17 cellular contexts compared by ENCODE assay signal in genomic region chr2:138455275-138455674, GRCh38.
"Had no signal": no experiment of that assay in that cellular context is flagged by ENCODE, and none has a peak within 500 bp of the region (broad histone marks: within the 10 kb centered on the region; RNA-seq: fewer than 3 reads in every experiment).

No MANE protein-coding gene starts in this region.

- H3K27ac ChIP-seq: colonic mucosa, sigmoid colon, testis, tibial nerve had no signal

- H3K4me1 ChIP-seq: colonic mucosa, sigmoid colon, testis, tibial nerve had no signal

- H3K27me3 ChIP-seq: colonic mucosa, foreskin keratinocyte, sigmoid colon, testis, tibial nerve had no signal

- H3K9me3 ChIP-seq: colonic mucosa, sigmoid colon, testis had no signal

- ATAC-seq: left colon; natural killer cell; stimulated activated naive B cell treated with anti-CD40 and anti-IgM and Interleukin-4, amounts not matched to agents 10 μg/mL and 1 μg/mL and 100 μg/mL, for 72 hours; stimulated activated naive CD8-positive, alpha-beta T cell treated with anti-CD3 and anti-CD28 coated beads, Interleukin-15, amount 100 ng/mL, for 72 hours had no signal

- H3K4me3 ChIP-seq: colonic mucosa, sigmoid colon, skin epidermis, testis, tibial nerve had no signal

- H3K27ac Mint-ChIP-seq: immature natural killer cell; natural killer cell; stimulated activated naive B cell treated with anti-CD40 and anti-IgM and Interleukin-4, amounts not matched to agents 10 μg/mL and 1 μg/mL and 100 μg/mL, for 72 hours; stimulated activated naive CD8-positive, alpha-beta T cell treated with anti-CD3 and anti-CD28 coated beads, Interleukin-15, amount 100 ng/mL, for 72 hours had no signal

- H3K4me1 Mint-ChIP-seq: immature natural killer cell; natural killer cell; neural crest cell; stimulated activated naive B cell treated with anti-CD40 and anti-IgM and Interleukin-4, amounts not matched to agents 10 μg/mL and 1 μg/mL and 100 μg/mL, for 72 hours; stimulated activated naive CD8-positive, alpha-beta T cell treated with anti-CD3 and anti-CD28 coated beads, Interleukin-15, amount 100 ng/mL, for 72 hours had no signal

- H3K27me3 Mint-ChIP-seq: stimulated activated naive B cell treated with anti-CD40 and anti-IgM and Interleukin-4, amounts not matched to agents 10 μg/mL and 1 μg/mL and 100 μg/mL, for 72 hours; stimulated activated naive CD8-positive, alpha-beta T cell treated with anti-CD3 and anti-CD28 coated beads, Interleukin-15, amount 100 ng/mL, for 72 hours had no signal

- H3K36me3 Mint-ChIP-seq: natural killer cell had no signal

- DNase-seq: colonic mucosa; dermis blood vessel endothelial cell; immature natural killer cell; kidney; left colon; mammary epithelial cell; natural killer cell; sigmoid colon; stimulated activated CD4-positive, alpha-beta T cell treated with anti-CD3 and anti-CD28 coated beads, Interleukin-2, amount 100 ng/mL, for 24 hours; stimulated activated CD4-positive, alpha-beta T cell treated with anti-CD3 and anti-CD28 coated beads, Interleukin-4, amount 100 ng/mL, for 4 hours; stimulated activated naive B cell treated with anti-CD40 and anti-IgM and Interleukin-4, amounts not matched to agents 10 μg/mL and 1 μg/mL and 100 μg/mL, for 72 hours; stimulated activated naive CD8-positive, alpha-beta T cell treated with anti-CD3 and anti-CD28 coated beads, Interleukin-15, amount 100 ng/mL, for 72 hours; testis had no signal

- H3K36me3 ChIP-seq: colonic mucosa, sigmoid colon, tibial nerve had no signal

- H3K4me3 Mint-ChIP-seq: immature natural killer cell; natural killer cell; neural crest cell; stimulated activated naive B cell treated with anti-CD40 and anti-IgM and Interleukin-4, amounts not matched to agents 10 μg/mL and 1 μg/mL and 100 μg/mL, for 72 hours; stimulated activated naive CD8-positive, alpha-beta T cell treated with anti-CD3 and anti-CD28 coated beads, Interleukin-15, amount 100 ng/mL, for 72 hours had no signal
